Comparison of ENCODE assay signal across 9 cellular contexts in genomic region chrX:154409222-154409871, GRCh38. TPM values are rescaled to one million over a fixed set of nuclear protein-coding genes. Genes with fewer than 3 reads are reported as not detected.
DNase-seq lines count a peak whose midpoint lies in the region; ATAC-seq and TF ChIP-seq lines count a peak whose summit lies in the region.
"Had no signal": no experiment of that assay in that cellular context is flagged by ENCODE, and none has a peak within 500 bp of the region (broad histone marks: within the 10 kb centered on the region; RNA-seq: fewer than 3 reads in every experiment).

DNASE1L1 (minus strand) TSS chrX:154409254; CDS start chrX:154405568, 3,686 bp downstream.

- no peak for TF ChIP-seq EP300 in suprapubic skin (IDR thresholded peaks at IDR 0.05)

- no peak for TF ChIP-seq RAD21 in liver (IDR thresholded peaks at IDR 0.05)

- H3K9me3 ChIP-seq in CD4-positive, CD25-positive, alpha-beta regulatory T cell (ENCODE audit: control insufficient read depth in 2 of 2, low read length in 2 of 2), result no peaks in the 10 kb centered on the region
- H3K9me3 ChIP-seq in SJCRH30 (replicated peaks) (no peaks in the 10 kb centered on the region), liver (ENCODE audit: control insufficient read depth in 4 of 4, low read length in 3 of 4) (no peaks in the 10 kb centered on the region), suprapubic skin (no peaks in the 10 kb centered on the region)

- H3K27me3 Mint-ChIP-seq in CD4-positive, CD25-positive, alpha-beta regulatory T cell, result no peaks in the 10 kb centered on the region
- H3K27me3 Mint-ChIP-seq in dendritic cell treated with granulocyte-macrophage colony-stimulating factor and Interleukin-4, amounts not matched to agents 40 ng/mL and 50 ng/mL, for 4 days, result no peaks in the 10 kb centered on the region

- H3K27me3 ChIP-seq in CD4-positive, CD25-positive, alpha-beta regulatory T cell (ENCODE audit: control insufficient read depth, insufficient read depth, low read length), result no peaks in the 10 kb centered on the region
- H3K27me3 ChIP-seq in SJCRH30 (no peaks in the 10 kb centered on the region), liver (ENCODE audit: control insufficient read depth in 4 of 4, insufficient read depth in 4 of 4, low read length in 3 of 4) (no peaks in the 10 kb centered on the region), suprapubic skin (no peaks in the 10 kb centered on the region)

- peaks cover 3 to 19% (median 8%) of the 10 kb centered on the region in 4 donors for H3K4me1 Mint-ChIP-seq in CD4-positive, CD25-positive, alpha-beta regulatory T cell
- H3K4me1 Mint-ChIP-seq in dendritic cell treated with granulocyte-macrophage colony-stimulating factor and Interleukin-4, amounts not matched to agents 40 ng/mL and 50 ng/mL, for 4 days (ENCODE audit: low read depth), result peaks cover 36% of the 10 kb centered on the region

- TF ChIP-seq POLR2A in suprapubic skin (IDR thresholded peaks at IDR 0.05), result no peak

- peaks cover 16% of the 10 kb centered on the region for H3K4me1 ChIP-seq in CD4-positive, CD25-positive, alpha-beta regulatory T cell (ENCODE audit: control insufficient read depth, insufficient read depth, low read length, poor library complexity, severe bottlenecking)
- H3K4me1 ChIP-seq in SJCRH30 (peaks cover 4% of the 10 kb centered on the region; the same call in 1 of the 2 replicates), liver (ENCODE audit: control insufficient read depth in 4 of 4, insufficient read depth in 4 of 4, low read length in 3 of 4) (peaks cover 2 to 11% (median 7%) of the 10 kb centered on the region in 4 donors), suprapubic skin (peaks cover 12% of the 10 kb centered on the region)

- H3K4me3 ChIP-seq in CD4-positive, CD25-positive, alpha-beta regulatory T cell (ENCODE audit: low read depth, low read length), result no peak within 1 kb of the TSS
- H3K4me3 ChIP-seq in SJCRH30 (peak within 1 kb of the TSS; percentile 51), liver (ENCODE audit: low read depth in 1 of 3, low read length in 3 of 3) (peak within 1 kb of the TSS in 1 of 3 donors; percentile 23), suprapubic skin (peak within 1 kb of the TSS; percentile 39)

- peaks cover 0 to 1% (median 0%) of the 10 kb centered on the region in 7 donors for H3K9me3 Mint-ChIP-seq in CD4-positive, CD25-positive, alpha-beta regulatory T cell
- no peaks in the 10 kb centered on the region for H3K9me3 Mint-ChIP-seq in dendritic cell treated with granulocyte-macrophage colony-stimulating factor and Interleukin-4, amounts not matched to agents 40 ng/mL and 50 ng/mL, for 4 days

- WGBS in liver, result 65% methylated on average over 26 of the region's 26 CpGs
- WGBS in suprapubic skin, result 53% methylated on average over 22 of the region's 26 CpGs

- no peak for TF ChIP-seq CTCF in liver (IDR thresholded peaks at IDR 0.05; ENCODE audit: low read depth, low read length, missing input control)
- no peak for TF ChIP-seq CTCF in suprapubic skin (IDR thresholded peaks at IDR 0.05)

- no peaks in the 10 kb centered on the region for H3K36me3 Mint-ChIP-seq in CD4-positive, CD25-positive, alpha-beta regulatory T cell
- peaks cover 45% of the 10 kb centered on the region for H3K36me3 Mint-ChIP-seq in dendritic cell treated with granulocyte-macrophage colony-stimulating factor and Interleukin-4, amounts not matched to agents 40 ng/mL and 50 ng/mL, for 4 days (ENCODE audit: low read depth)

- H3K27ac Mint-ChIP-seq in CD4-positive, CD25-positive, alpha-beta regulatory T cell, result peak within 1 kb of the TSS; percentile 56 to 88 (median 59)
- peak within 1 kb of the TSS; percentile 85 for H3K27ac Mint-ChIP-seq in dendritic cell treated with granulocyte-macrophage colony-stimulating factor and Interleukin-4, amounts not matched to agents 40 ng/mL and 50 ng/mL, for 4 days

- intact Hi-C loops in dendritic cell treated with granulocyte-macrophage colony-stimulating factor and Interleukin-4, amounts not matched to agents 40 ng/mL and 50 ng/mL, for 4 days (cut with micrococcal nuclease), result loop anchor here (10.0 kb wide), 1 partner anchor 45 kb away; the partner anchor contains the start of gene PLXNA3

- H3K4me3 Mint-ChIP-seq in CD4-positive, CD25-positive, alpha-beta regulatory T cell, result peak within 1 kb of the TSS; percentile 38 to 72 (median 60)
- H3K4me3 Mint-ChIP-seq in dendritic cell treated with granulocyte-macrophage colony-stimulating factor and Interleukin-4, amounts not matched to agents 40 ng/mL and 50 ng/mL, for 4 days, result peak within 1 kb of the TSS; percentile 91

- no peak for DNase-seq in CD4-positive, CD25-positive, alpha-beta regulatory T cell
- DNase-seq in SJCRH30 (peak; percentile 87 to 94), suprapubic skin (ENCODE audit: low spot score in 2 of 2) (peak; percentile 90), SHP77 (lab: John Stamatoyannopoulos, UW) (no peak)
- no peak for DNase-seq in central memory CD4-positive, alpha-beta T cell

- no peak within 1 kb of the TSS for H3K9ac ChIP-seq in liver (ENCODE audit: low read depth in 1 of 2, low read length in 2 of 2)
- H3K9ac ChIP-seq: KMS-11 had no signal

- no peak within 1 kb of the TSS for H3K27ac ChIP-seq in CD4-positive, CD25-positive, alpha-beta regulatory T cell (ENCODE audit: insufficient read depth, low read length, poor library complexity, severe bottlenecking)
- H3K27ac ChIP-seq in SJCRH30 (peak within 1 kb of the TSS; percentile 78), liver (ENCODE audit: low read depth in 1 of 2, low read length in 2 of 2) (peak within 1 kb of the TSS; percentile 48 to 59), suprapubic skin (peak within 1 kb of the TSS; percentile 60)
- H3K27ac ChIP-seq: KMS-11 had no signal

- peaks cover 3% of the 10 kb centered on the region for H3K36me3 ChIP-seq in CD4-positive, CD25-positive, alpha-beta regulatory T cell (ENCODE audit: control insufficient read depth, insufficient read depth, low read length)
- H3K36me3 ChIP-seq in SJCRH30 (no peaks in the 10 kb centered on the region), liver (ENCODE audit: control insufficient read depth in 4 of 4, insufficient read depth in 3 of 4, low read depth in 1 of 4, low read length in 3 of 4) (peaks cover 0 to 2% (median 0%) of the 10 kb centered on the region in 4 donors), suprapubic skin (no peaks in the 10 kb centered on the region)

- peak in 1 of 2 donors; percentile 17 for ATAC-seq in CD4-positive, CD25-positive, alpha-beta regulatory T cell (ENCODE audit: low read depth in 2 of 2)
- ATAC-seq in GM21786 (IDR thresholded peaks at IDR 0.05; ENCODE audit: unreplicated experiment), result peak; percentile 56

TF ChIP-seq in liver, 16 proteins besides CTCF, POLR2A, EP300 and RAD21 (continues in another document):
- TF ChIP-seq NR2F2 (IDR thresholded peaks at IDR 0.05) (no peak), FOXA2 (IDR thresholded peaks at IDR 0.05) (no peak), REST (IDR thresholded peaks at IDR 0.05) (no peak), RXRA (IDR thresholded peaks at IDR 0.05) (no peak), SP1 (IDR thresholded peaks at IDR 0.05) (no peak), EGR1 (IDR thresholded peaks at IDR 0.05; ENCODE audit: low read depth in 2 of 2) (no peak), TAF1 (conservative IDR thresholded peaks at IDR 0.05) (no peak), ZBTB33 (IDR thresholded peaks at IDR 0.05) (no peak), HNF4G (IDR thresholded peaks at IDR 0.05) (no peak)

RNA-seq across cellular contexts. Expression of gene DNASE1L1, which starts in this region (rescaled TPM):
- total RNA-seq in CD4-positive, CD25-positive, alpha-beta regulatory T cell, result 29.7 TPM
- polyA plus RNA-seq in CD4-positive, CD25-positive, alpha-beta regulatory T cell, result 10 to 100 TPM; 12.2 to 23.1 (median 19.1) TPM
- total RNA-seq in SJCRH30 (2014; rRNA removed; shearing (Covaris generic)), result 20.9 and 21.7 TPM in 2 replicates
- total RNA-seq in liver (10 to 100 TPM; 14.6 to 22.1 TPM), suprapubic skin (10 to 100 TPM; 14.6 to 30.7 (median 21.2) TPM)
- 10 to 100 TPM in 1 of 2 donors, 1 to 10 TPM in 1; 9.3 to 18.7 TPM for polyA plus RNA-seq in liver

Comparison
In these comparisons a context has a peak if more than half of its experiments do, and no peak if none do; other contexts are left out.
1. DNase-seq: peak in SJCRH30 (2 of 2) and suprapubic skin (2 of 2); none in CD4-positive, CD25-positive, alpha-beta regulatory T cell (0 of 3), central memory CD4-positive, alpha-beta T cell (single experiment) and SHP77 (0 of 2).